ENCODE assay signal across 1 cellular context in the genomic region with DNA sequence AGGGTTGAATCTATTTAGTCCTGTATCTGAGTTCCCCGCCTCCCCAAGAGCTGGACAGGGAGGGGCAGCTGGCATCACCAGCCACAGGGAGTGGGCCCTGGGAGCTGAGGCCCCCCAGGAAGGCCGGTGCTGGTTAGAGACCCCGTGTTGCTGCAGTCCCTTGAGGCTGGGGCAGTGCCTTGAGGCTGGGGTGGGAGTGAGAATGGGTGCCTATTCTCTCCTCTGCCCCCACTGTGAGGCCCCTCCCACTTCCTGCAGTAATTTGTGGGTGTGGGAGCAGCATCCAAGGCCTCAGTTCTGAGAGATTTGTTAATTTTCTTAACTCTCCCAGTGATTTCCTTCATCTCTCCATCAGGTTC.
TF ChIP-seq lines count a peak whose summit lies in the region.

No MANE protein-coding gene starts in this region.

TF ChIP-seq in SK-N-SH treated with all-trans-retinoic acid at 6 μM for 48 hours, 23 proteins besides CTCF, POLR2A, EP300 and RAD21 (continued from another document):
- no peak for TF ChIP-seq TSHZ2 (CRISPR knock-in tag; IDR thresholded peaks at IDR 0.05)
